9 cellular contexts compared by ENCODE assay signal in genomic region chr12:57521475-57522018, GRCh38. TPM values are rescaled to one million over a fixed set of nuclear protein-coding genes. Genes with fewer than 3 reads are reported as not detected.
DNase-seq lines count a peak whose midpoint lies in the region; ATAC-seq and TF ChIP-seq lines count a peak whose summit lies in the region.
"Had no signal": no experiment of that assay in that cellular context is flagged by ENCODE, and none has a peak within 500 bp of the region (broad histone marks: within the 10 kb centered on the region; RNA-seq: fewer than 3 reads in every experiment).

No MANE protein-coding gene starts in this region.

- H3K4me1 Mint-ChIP-seq in activated naive CD4-positive, alpha-beta T cell treated with anti-CD3 and anti-CD28 coated beads, Interleukin-2, amount 50 U/mL, for 24 hours = peaks cover 61% of the 10 kb centered on the region
- H3K4me1 Mint-ChIP-seq in progenitor cell of endocrine pancreas (ENCODE audit: low read depth) = peaks cover 39% of the 10 kb centered on the region

- intact Hi-C loops in left ventricle myocardium superior (cut with micrococcal nuclease) = no loop called here

- H3K9me3 Mint-ChIP-seq in activated naive CD4-positive, alpha-beta T cell treated with anti-CD3 and anti-CD28 coated beads, Interleukin-2, amount 50 U/mL, for 24 hours = no peaks in the 10 kb centered on the region
- no peaks in the 10 kb centered on the region for H3K9me3 Mint-ChIP-seq in progenitor cell of endocrine pancreas (ENCODE audit: low read depth)

- peaks cover 16% of the 10 kb centered on the region for H3K36me3 Mint-ChIP-seq in activated naive CD4-positive, alpha-beta T cell treated with anti-CD3 and anti-CD28 coated beads, Interleukin-2, amount 50 U/mL, for 24 hours
- H3K36me3 Mint-ChIP-seq in progenitor cell of endocrine pancreas (ENCODE audit: insufficient read depth) = peaks cover 11% of the 10 kb centered on the region

- no peak for ATAC-seq in left ventricle myocardium superior
- ATAC-seq in GM18909 (IDR thresholded peaks at IDR 0.05; ENCODE audit: poor library complexity, unreplicated experiment) = no peak
- no peak for ATAC-seq in GM18517 (IDR thresholded peaks at IDR 0.05; ENCODE audit: unreplicated experiment)
- ATAC-seq in HG03520 (IDR thresholded peaks at IDR 0.05; ENCODE audit: unreplicated experiment) = no peak

- peak overlapping the region; percentile 98 for H3K27ac Mint-ChIP-seq in activated naive CD4-positive, alpha-beta T cell treated with anti-CD3 and anti-CD28 coated beads, Interleukin-2, amount 50 U/mL, for 24 hours
- peak overlapping the region; percentile 99 for H3K27ac Mint-ChIP-seq in progenitor cell of endocrine pancreas

- H3K4me3 Mint-ChIP-seq in activated naive CD4-positive, alpha-beta T cell treated with anti-CD3 and anti-CD28 coated beads, Interleukin-2, amount 50 U/mL, for 24 hours = peak overlapping the region; percentile 91
- peak overlapping the region; percentile 98 for H3K4me3 Mint-ChIP-seq in progenitor cell of endocrine pancreas (ENCODE audit: low read depth)

- DNase-seq in DMS 273 treated with DMSO at 0.1 percent for 48 hours (lab: John Stamatoyannopoulos, UW) = peak; percentile 38
- peak; percentile 56 for DNase-seq in NCI-H2171 (lab: John Stamatoyannopoulos, UW)
- peak; percentile 62 for DNase-seq in left ventricle myocardium superior
- DNase-seq in progenitor cell of endocrine pancreas (ENCODE audit: low spot score, unreplicated experiment) = no peak

- no peak for TF ChIP-seq CTCF in progenitor cell of endocrine pancreas (IDR thresholded peaks at IDR 0.05; ENCODE audit: unreplicated experiment)

- no peaks in the 10 kb centered on the region for H3K27me3 Mint-ChIP-seq in activated naive CD4-positive, alpha-beta T cell treated with anti-CD3 and anti-CD28 coated beads, Interleukin-2, amount 50 U/mL, for 24 hours
- no peaks in the 10 kb centered on the region for H3K27me3 Mint-ChIP-seq in progenitor cell of endocrine pancreas

RNA-seq across cellular contexts. Expression of gene MBD6, which starts 1.1 kb away (rescaled TPM):
- 35.2 TPM for total RNA-seq in left ventricle myocardium superior
- total RNA-seq in progenitor cell of endocrine pancreas = 158 and 159 TPM in 2 replicates

RNA-seq across cellular contexts. Expression of gene DDIT3, which starts 1.2 kb away (rescaled TPM):
- total RNA-seq in left ventricle myocardium superior (22.2 TPM), progenitor cell of endocrine pancreas (15.7 and 18.5 TPM in 2 replicates)

RNA-seq across cellular contexts. Expression of gene DCTN2, which starts 25.4 kb away (rescaled TPM):
- 89.2 TPM for total RNA-seq in left ventricle myocardium superior
- 144 and 153 TPM in 2 replicates for total RNA-seq in progenitor cell of endocrine pancreas

RNA-seq across cellular contexts. Expression of gene KIF5A, which starts 28.3 kb away (rescaled TPM):
- total RNA-seq in left ventricle myocardium superior = 0.12 TPM
- total RNA-seq in progenitor cell of endocrine pancreas = 2.5 and 2.8 TPM in 2 replicates
- total RNA-seq: LHCN-M2 had no signal

RNA-seq across cellular contexts. Expression of gene MARS1, which starts 33.7 kb away (rescaled TPM):
- 72.7 TPM for total RNA-seq in left ventricle myocardium superior
- 290 and 318 TPM in 2 replicates for total RNA-seq in progenitor cell of endocrine pancreas
